ENCODE assay signal across 22 cellular contexts in the genomic region with DNA sequence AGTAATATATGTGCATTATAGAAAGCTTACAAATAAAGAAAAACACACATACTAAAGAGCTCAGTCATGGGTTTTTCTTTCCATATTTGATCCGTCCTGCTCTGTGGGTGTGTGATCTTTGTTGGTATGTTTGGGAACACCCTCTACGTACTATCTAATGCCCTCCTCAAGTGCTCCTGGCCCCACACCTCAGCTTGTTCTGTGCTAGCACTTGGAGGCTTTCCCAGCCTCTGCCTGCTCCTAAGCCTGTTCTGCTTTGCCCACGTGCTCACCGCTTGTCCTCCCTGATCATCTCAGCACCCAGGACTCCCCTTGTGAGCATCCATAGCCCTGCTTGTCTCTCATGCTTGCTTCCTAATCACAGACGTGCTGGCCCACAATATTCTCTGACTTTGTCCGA.
DNase-seq lines count a peak whose midpoint lies in the region; ATAC-seq and TF ChIP-seq lines count a peak whose summit lies in the region.
"Had no signal": no experiment of that assay in that cellular context is flagged by ENCODE, and none has a peak within 500 bp of the region (broad histone marks: within the 10 kb centered on the region; RNA-seq: fewer than 3 reads in every experiment).

No MANE protein-coding gene starts in this region.

- no peaks in the 10 kb centered on the region for H3K27me3 ChIP-seq in right atrium auricular region
- H3K27me3 ChIP-seq in neural cell (ENCODE audit: insufficient read depth, low read depth, low read length): no peaks in the 10 kb centered on the region

- no peaks in the 10 kb centered on the region for H3K27me3 Mint-ChIP-seq in WTC11 (ENCODE audit: low read depth)
- peaks cover 2% of the 10 kb centered on the region; the same call in 1 of the 2 replicates for H3K27me3 Mint-ChIP-seq in HFFc6 (ENCODE audit: insufficient read depth)

- H2AFZ ChIP-seq in neural cell (ENCODE audit: low read depth, low read length): no peak overlapping the region

- ATAC-seq in Right ventricle myocardium superior (ENCODE audit: poor library complexity) (peak; percentile 75), WTC11 (peak; percentile 18)

- no peak for TF ChIP-seq EP300 in neural cell (conservative IDR thresholded peaks at IDR 0.05; ENCODE audit: poor library complexity, severe bottlenecking)

- H3K36me3 ChIP-seq in right atrium auricular region (no peaks in the 10 kb centered on the region), neural cell (ENCODE audit: insufficient read depth, low read length) (no peaks in the 10 kb centered on the region)

- no peak overlapping the region for H3K4me2 ChIP-seq in neural cell (ENCODE audit: low read length)
- H3K4me2 ChIP-seq: A549 had no signal

- H3K9me3 ChIP-seq in right atrium auricular region: peaks cover 0 to 12% of the 10 kb centered on the region in 2 donors
- no peaks in the 10 kb centered on the region for H3K9me3 ChIP-seq in neural cell (ENCODE audit: low read length)

- no peak overlapping the region for H3K4me3 ChIP-seq in right atrium auricular region
- no peak overlapping the region for H3K4me3 ChIP-seq in neural cell (ENCODE audit: low read length)
- H3K4me3 ChIP-seq: A549, GM12878, K562, SK-N-MC had no signal

- peak; percentile 2 for TF ChIP-seq RAD21 in neural cell (conservative IDR thresholded peaks at IDR 0.05)

- CTCF ChIA-PET in WTC11 (lab: Charles Lee): interaction anchor here (0.5 to 2.9 kb wide), 14 partner anchors 11 to 416 kb away, joined by 3 to 13 read pairs (median 3); no protein-coding TSS in a partner anchor

- H3K4me1 Mint-ChIP-seq in WTC11 (peaks cover 13% of the 10 kb centered on the region), HFFc6 (ENCODE audit: low read depth) (no peaks in the 10 kb centered on the region)
- H3K4me1 Mint-ChIP-seq: CD4-positive, alpha-beta memory T cell had no signal

- H3K9ac ChIP-seq in neural cell (ENCODE audit: low read length): no peak overlapping the region

- intact Hi-C loops in Right ventricle myocardium superior (cut with DNase I): no loop called here

- DNase-seq in Right ventricle myocardium superior (no peak), right atrium auricular region (ENCODE audit: low spot score) (no peak), WTC11 (ENCODE audit: low spot score) (no peak), HFFc6 (no peak), GM19240 (ENCODE audit: insufficient read length, low spot score) (no peak), EL (no peak)
- DNase-seq: C1 segment of cervical spinal cord; CD4-positive, alpha-beta memory T cell; COR-L47; GDM1; MV-4-11; NCI-H1105 treated with DMSO at 0.1 percent for 48 hours; NCI-H146; NCI-H2029 treated with DMSO at 0.1 percent for 48 hours; NCI-H526 treated with DMSO at 0.1 percent for 48 hours; SIG-M5 had no signal

- TF ChIP-seq CTCF in right atrium auricular region (IDR thresholded peaks at IDR 0.05) (no peak), WTC11 (IDR thresholded peaks at IDR 0.05) (no peak), neural cell (IDR thresholded peaks at IDR 0.05; ENCODE audit: poor library complexity, severe bottlenecking) (no peak), HFFc6 (IDR thresholded peaks at IDR 0.05) (no peak)

- H3K4me3 Mint-ChIP-seq in WTC11 (no peak overlapping the region), HFFc6 (no peak overlapping the region)
- H3K4me3 Mint-ChIP-seq: CD4-positive, alpha-beta memory T cell had no signal

- H3K79me2 ChIP-seq in neural cell (replicated peaks; ENCODE audit: insufficient read depth, low read length): no peaks in the 10 kb centered on the region

- H3F3A ChIP-seq in neural cell (ENCODE audit: insufficient read depth, low read length, poor library complexity, severe bottlenecking): no peaks in the 10 kb centered on the region

- H3K27ac ChIP-seq in right atrium auricular region: no peak overlapping the region
- H3K27ac ChIP-seq in neural cell (ENCODE audit: low read length): no peak overlapping the region
- H3K27ac ChIP-seq: A549, RWPE1, SK-N-MC had no signal

- POLR2A ChIA-PET in WTC11 (lab: Charles Lee): no interaction called here

- peaks cover 16% of the 10 kb centered on the region for H3K9me3 Mint-ChIP-seq in WTC11
- peaks cover 79% of the 10 kb centered on the region for H3K9me3 Mint-ChIP-seq in HFFc6

- no peaks in the 10 kb centered on the region for H3K4me1 ChIP-seq in right atrium auricular region
- H3K4me1 ChIP-seq: A549 had no signal

- H3K27ac Mint-ChIP-seq in WTC11 (no peak overlapping the region), HFFc6 (no peak overlapping the region)
- H3K27ac Mint-ChIP-seq: CD4-positive, alpha-beta memory T cell had no signal

- H4K20me1 ChIP-seq in neural cell (ENCODE audit: insufficient read depth): no peaks in the 10 kb centered on the region

- H3K9me2 ChIP-seq in neural cell (ENCODE audit: insufficient read depth, low read length): no peaks in the 10 kb centered on the region

- H3K36me3 Mint-ChIP-seq in WTC11: peaks cover 13% of the 10 kb centered on the region
- H3K36me3 Mint-ChIP-seq in HFFc6 (ENCODE audit: low read depth): no peaks in the 10 kb centered on the region
- H3K36me3 Mint-ChIP-seq: CD4-positive, alpha-beta memory T cell had no signal

TF ChIP-seq in WTC11, 78 proteins besides CTCF, POLR2A, EP300 and RAD21:
- TF ChIP-seq IRF2 (CRISPR knock-in tag; IDR thresholded peaks at IDR 0.05; ENCODE audit: borderline replicate concordance, low read depth): no peak

TF ChIP-seq in neural cell, 6 proteins besides CTCF, POLR2A, EP300 and RAD21:
- TF ChIP-seq, protein P1, sequence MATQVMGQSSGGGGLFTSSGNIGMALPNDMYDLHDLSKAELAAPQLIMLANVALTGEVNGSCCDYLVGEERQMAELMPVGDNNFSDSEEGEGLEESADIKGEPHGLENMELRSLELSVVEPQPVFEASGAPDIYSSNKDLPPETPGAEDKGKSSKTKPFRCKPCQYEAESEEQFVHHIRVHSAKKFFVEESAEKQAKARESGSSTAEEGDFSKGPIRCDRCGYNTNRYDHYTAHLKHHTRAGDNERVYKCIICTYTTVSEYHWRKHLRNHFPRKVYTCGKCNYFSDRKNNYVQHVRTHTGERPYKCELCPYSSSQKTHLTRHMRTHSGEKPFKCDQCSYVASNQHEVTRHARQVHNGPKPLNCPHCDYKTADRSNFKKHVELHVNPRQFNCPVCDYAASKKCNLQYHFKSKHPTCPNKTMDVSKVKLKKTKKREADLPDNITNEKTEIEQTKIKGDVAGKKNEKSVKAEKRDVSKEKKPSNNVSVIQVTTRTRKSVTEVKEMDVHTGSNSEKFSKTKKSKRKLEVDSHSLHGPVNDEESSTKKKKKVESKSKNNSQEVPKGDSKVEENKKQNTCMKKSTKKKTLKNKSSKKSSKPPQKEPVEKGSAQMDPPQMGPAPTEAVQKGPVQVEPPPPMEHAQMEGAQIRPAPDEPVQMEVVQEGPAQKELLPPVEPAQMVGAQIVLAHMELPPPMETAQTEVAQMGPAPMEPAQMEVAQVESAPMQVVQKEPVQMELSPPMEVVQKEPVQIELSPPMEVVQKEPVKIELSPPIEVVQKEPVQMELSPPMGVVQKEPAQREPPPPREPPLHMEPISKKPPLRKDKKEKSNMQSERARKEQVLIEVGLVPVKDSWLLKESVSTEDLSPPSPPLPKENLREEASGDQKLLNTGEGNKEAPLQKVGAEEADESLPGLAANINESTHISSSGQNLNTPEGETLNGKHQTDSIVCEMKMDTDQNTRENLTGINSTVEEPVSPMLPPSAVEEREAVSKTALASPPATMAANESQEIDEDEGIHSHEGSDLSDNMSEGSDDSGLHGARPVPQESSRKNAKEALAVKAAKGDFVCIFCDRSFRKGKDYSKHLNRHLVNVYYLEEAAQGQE (IDR thresholded peaks at IDR 0.05; ENCODE audit: borderline replicate concordance): no peak
- no peak for TF ChIP-seq SMC3 (conservative IDR thresholded peaks at IDR 0.05; ENCODE audit: poor library complexity)
- no peak for TF ChIP-seq MXI1 (conservative IDR thresholded peaks at IDR 0.05; ENCODE audit: poor library complexity, severe bottlenecking)
- TF ChIP-seq EZH2 (IDR thresholded peaks at IDR 0.05; ENCODE audit: borderline replicate concordance, insufficient read depth, low read length, poor library complexity, severe bottlenecking): no peak
- no peak for TF ChIP-seq TAF1 (IDR thresholded peaks at IDR 0.05; ENCODE audit: low read depth)
- no peak for TF ChIP-seq POLR2AphosphoS5 (IDR thresholded peaks at IDR 0.05)
